ENCODE assay signal across 2 cellular contexts in genomic region chr9:87996355-87996860, GRCh38.
TF ChIP-seq lines count a peak whose summit lies in the region.

No MANE protein-coding gene starts in this region.

TF ChIP-seq in IMR-90, 13 proteins besides CTCF, POLR2A, EP300 and RAD21:
- TF ChIP-seq RCOR1 (IDR thresholded peaks at IDR 0.05; ENCODE audit: insufficient replicate concordance, low read length) (no peak), MAFK (IDR thresholded peaks at IDR 0.05; ENCODE audit: low read depth, low read length) (0 out of 2 replicates have a peak, but pooled peaks have one; percentile 31), NFE2L2 (IDR thresholded peaks at IDR 0.05; ENCODE audit: low read depth, low read length) (no peak), SMC3 (IDR thresholded peaks at IDR 0.05; ENCODE audit: low read depth, low read length) (no peak), MXI1 (IDR thresholded peaks at IDR 0.05; ENCODE audit: borderline replicate concordance, low read depth, low read length) (no peak)

TF ChIP-seq in HepG2, 621 proteins besides CTCF, POLR2A, EP300 and RAD21:
- peak; percentile 57 for TF ChIP-seq MAFF (IDR thresholded peaks at IDR 0.05; ENCODE audit: low read depth, low read length)
- TF ChIP-seq NCOA5 (CRISPR knock-in tag; IDR thresholded peaks at IDR 0.05) = no peak
- TF ChIP-seq MAFK (conservative IDR thresholded peaks at IDR 0.05 in 1 of 2, IDR thresholded peaks at IDR 0.05 in 1 of 2; ENCODE audit: low read length in 2 of 2) = peak; percentile 42 to 74; a peak in 2 of 4 replicates
